4 cellular contexts compared by ENCODE assay signal in genomic region chr20:34177060-34177459, GRCh38.
TF ChIP-seq lines count a peak whose summit lies in the region.

No MANE protein-coding gene starts in this region.

TF ChIP-seq in HepG2, 621 proteins besides CTCF, POLR2A, EP300 and RAD21 (continues in another document):
- TF ChIP-seq MAFK (conservative IDR thresholded peaks at IDR 0.05 in 1 of 2, IDR thresholded peaks at IDR 0.05 in 1 of 2; ENCODE audit: low read length in 2 of 2) (peak; percentile 91 to 94), ZNF326 (CRISPR knock-in tag; IDR thresholded peaks at IDR 0.05; ENCODE audit: borderline replicate concordance) (no peak), ZNF580 (CRISPR knock-in tag; IDR thresholded peaks at IDR 0.05; ENCODE audit: borderline replicate concordance, low read depth) (no peak), TBL1XR1 (IDR thresholded peaks at IDR 0.05; ENCODE audit: borderline replicate concordance, low read length, partially characterized antibody) (no peak)
- TF ChIP-seq, protein P1, sequence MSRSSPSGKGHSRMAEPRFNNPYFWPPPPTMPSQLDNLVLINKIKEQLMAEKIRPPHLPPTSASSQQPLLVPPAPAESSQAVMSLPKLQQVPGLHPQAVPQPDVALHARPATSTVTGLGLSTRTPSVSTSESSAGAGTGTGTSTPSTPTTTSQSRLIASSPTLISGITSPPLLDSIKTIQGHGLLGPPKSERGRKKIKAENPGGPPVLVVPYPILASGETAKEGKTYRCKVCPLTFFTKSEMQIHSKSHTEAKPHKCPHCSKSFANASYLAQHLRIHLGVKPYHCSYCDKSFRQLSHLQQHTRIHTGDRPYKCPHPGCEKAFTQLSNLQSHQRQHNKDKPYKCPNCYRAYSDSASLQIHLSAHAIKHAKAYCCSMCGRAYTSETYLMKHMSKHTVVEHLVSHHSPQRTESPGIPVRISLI (CRISPR knock-in tag; IDR thresholded peaks at IDR 0.05; ENCODE audit: borderline replicate concordance), result no peak

TF ChIP-seq in A549, 52 proteins besides CTCF, POLR2A, EP300 and RAD21:
- TF ChIP-seq MAFK (IDR thresholded peaks at IDR 0.05; ENCODE audit: partially characterized antibody), result peak; percentile 81
- TF ChIP-seq MAZ (IDR thresholded peaks at IDR 0.05; ENCODE audit: borderline replicate concordance, low read depth, low read length), result no peak
TF ChIP-seq in A549: peak in this region for 1.

TF ChIP-seq in IMR-90, 13 proteins besides CTCF, POLR2A, EP300 and RAD21:
- TF ChIP-seq MAZ (IDR thresholded peaks at IDR 0.05; ENCODE audit: borderline replicate concordance, low read depth, low read length) (no peak), CHD1 (IDR thresholded peaks at IDR 0.05; ENCODE audit: low read depth, low read length) (no peak), MAFK (IDR thresholded peaks at IDR 0.05; ENCODE audit: low read depth, low read length) (peak; percentile 76)
TF ChIP-seq in IMR-90: peak in this region for 1.

TF ChIP-seq in K562, 482 proteins besides CTCF, POLR2A, EP300 and RAD21:
- peak; percentile 82 for TF ChIP-seq ZNF316 (IDR thresholded peaks at IDR 0.05)
- no peak for TF ChIP-seq GABPB2 (CRISPR knock-in tag; conservative IDR thresholded peaks at IDR 0.05)
- no peak for TF ChIP-seq EZH2 (IDR thresholded peaks at IDR 0.05; ENCODE audit: borderline replicate concordance, low read depth, low read length)
- peak; percentile 70 for TF ChIP-seq MAFF (IDR thresholded peaks at IDR 0.05; ENCODE audit: low read length)
- peak; percentile 66; the same call in 1 of the 2 replicates for TF ChIP-seq MAFK (IDR thresholded peaks at IDR 0.05; ENCODE audit: low read length)
- TF ChIP-seq C11orf30 (IDR thresholded peaks at IDR 0.05; ENCODE audit: low read depth), result peak; percentile 74
- peak; percentile 64 for TF ChIP-seq MAFG (tag; conservative IDR thresholded peaks at IDR 0.05)
